15 cellular contexts compared by ENCODE assay signal in the genomic region with DNA sequence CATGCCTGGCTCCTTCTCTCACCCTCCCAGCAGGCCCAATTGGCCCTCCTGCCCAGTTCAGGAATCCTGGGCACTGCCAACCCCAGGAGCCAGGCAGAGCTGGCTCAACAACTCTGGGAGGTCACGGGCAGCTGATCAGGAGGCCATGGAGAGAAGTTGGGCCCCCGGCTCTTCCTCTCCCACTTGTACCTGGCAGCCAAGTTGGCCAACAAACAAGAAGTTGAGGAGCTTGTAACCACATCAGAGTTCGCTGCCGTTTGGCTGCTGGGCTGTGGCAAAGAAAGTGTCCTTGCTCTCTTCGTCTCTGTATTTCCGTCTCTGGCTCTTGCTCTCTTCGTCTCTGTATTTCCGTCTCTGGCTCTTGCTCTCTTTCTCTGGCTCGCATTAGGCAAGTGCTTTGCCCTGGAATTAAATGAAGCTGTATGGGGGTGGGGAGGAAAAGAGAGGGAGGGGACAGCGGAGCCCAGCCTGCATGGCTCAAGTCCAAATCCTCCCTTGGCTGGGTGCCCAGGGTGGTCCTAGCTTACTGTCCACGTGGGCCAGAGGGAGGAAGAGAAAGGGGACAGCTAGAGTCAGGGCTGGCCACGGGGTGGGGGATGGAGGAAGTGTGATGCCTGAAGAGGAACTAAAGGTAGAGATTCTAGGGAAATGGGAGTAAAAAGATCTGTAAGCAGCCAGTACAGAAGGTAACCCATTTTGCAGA. TPM values are rescaled to one million over a fixed set of nuclear protein-coding genes. Genes with fewer than 3 reads are reported as not detected.
"Had no signal": no experiment of that assay in that cellular context is flagged by ENCODE, and none has a peak within 500 bp of the region (broad histone marks: within the 10 kb centered on the region; RNA-seq: fewer than 3 reads in every experiment).

No MANE protein-coding gene starts in this region.

- DNase-seq: activated CD4-positive, alpha-beta T cell treated with anti-CD3 and anti-CD28 coated beads, Interleukin-2, amount 50 U/mL, for 1 hour; gastrocnemius medialis; left lung; mesenchymal stem cell; psoas muscle; sigmoid colon; spleen; stimulated activated naive CD8-positive, alpha-beta T cell treated with anti-CD3 and anti-CD28 coated beads, Interleukin-15, amount 100 ng/mL, for 72 hours; testis had no signal

- H3K9me3 ChIP-seq: gastrocnemius medialis, left lung, psoas muscle, spleen, testis had no signal

- ATAC-seq: activated CD4-positive, CD25-positive, alpha-beta regulatory T cell treated with anti-CD3 and anti-CD28 coated beads, Interleukin-2, amount 50 U/mL, for 24 hours; gastrocnemius medialis; left lung; natural killer cell treated with Interleukin-12 subunit alpha and Interleukin-12 subunit beta and Interleukin-15 and Interleukin-18, amount 100 ng/mL, for 72 hours; psoas muscle; stimulated activated naive CD8-positive, alpha-beta T cell treated with anti-CD3 and anti-CD28 coated beads, Interleukin-15, amount 100 ng/mL, for 72 hours had no signal

- H3K4me3 ChIP-seq: gastrocnemius medialis, left lung, psoas muscle, sigmoid colon, spleen, testis had no signal

- H3K36me3 ChIP-seq: gastrocnemius medialis, left lung, sigmoid colon, spleen had no signal

- H3K4me1 ChIP-seq: gastrocnemius medialis, left lung, psoas muscle, sigmoid colon, spleen, testis had no signal

- H3K27ac ChIP-seq: gastrocnemius medialis, left lung, psoas muscle, sigmoid colon, spleen, testis had no signal

- H3K27me3 ChIP-seq: testis had no signal

RNA-seq across cellular contexts. Expression of gene TMEM132E, which starts 7.8 kb away (rescaled TPM):
- total RNA-seq: activated T-helper 1 cell treated with anti-CD3 and anti-CD28 coated beads, Interleukin-12 subunit alpha, Interleukin-12 subunit beta, Interleukin-2, Interleukin-4 antibody, amounts not matched to agents 30 ng/mL and 10 ng/mL and 1 ng/mL, durations not matched to agents 14 hours and 24 hours and 36 hours; bronchial epithelial cell; dermis microvascular lymphatic vessel endothelial cell; epithelial cell of proximal tubule; gastrocnemius medialis; natural killer cell treated with Interleukin-12 subunit alpha and Interleukin-12 subunit beta and Interleukin-15 and Interleukin-18, amount 100 ng/mL, for 72 hours; sigmoid colon had no signal
